ENCODE assay signal across 21 cellular contexts in genomic region chr10:118213456-118213855, GRCh38.
A peak's percentile ranks its signal among the peaks of the same experiment; 100 is the strongest.
DNase-seq lines count a peak whose midpoint lies in the region; ATAC-seq and TF ChIP-seq lines count a peak whose summit lies in the region.
"Had no signal": no experiment of that assay in that cellular context is flagged by ENCODE, and none has a peak within 500 bp of the region (broad histone marks: within the 10 kb centered on the region; RNA-seq: fewer than 3 reads in every experiment).

No MANE protein-coding gene starts in this region.

- no peaks in the 10 kb centered on the region for H3K27me3 ChIP-seq in BLaER1 treated with 17β-estradiol and CSF1 and Interleukin-3, amounts not matched to agents 10 nM and 100 nM

- DNase-seq in NB4 (ENCODE audit: low read depth) (peak; percentile 17), SKM-1 treated with dmso at 0.1 percent for 144 hours (lab: John Stamatoyannopoulos, UW; ENCODE audit: unreplicated experiment) (peak; percentile 13), mucosa of descending colon (peak in 1 of 3 donors; percentile 25), G401 (ENCODE audit: low spot score) (no peak), iPS-NIHi11 (ENCODE audit: low spot score) (no peak)
- no peak for DNase-seq in stimulated activated CD4-positive, alpha-beta T cell treated with anti-CD3 and anti-CD28 coated beads, Interleukin-12 subunit alpha, Interleukin-12 subunit beta, amount 100 ng/mL, for 4 hours
- DNase-seq: 8988T, DND-41, IMR-90, NCI-H1092, NCI-H1436, NCI-H187 treated with DMSO at 0.1 percent for 48 hours, NCI-H2107, NCI-H446 treated with DMSO at 0.1 percent for 48 hours, NCI-H526 treated with DMSO at 0.1 percent for 48 hours, SIG-M5, SK-N-SH, T-helper 1 cell had no signal

- ATAC-seq in mucosa of descending colon (peak; percentile 88), GM21367 (IDR thresholded peaks at IDR 0.05; ENCODE audit: unreplicated experiment) (no peak)

- intact Hi-C loops in mucosa of descending colon (cut with DNase I, micrococcal nuclease), result no loop called here

- no peak overlapping the region for H3K9ac ChIP-seq in BLaER1 treated with 17β-estradiol and CSF1 and Interleukin-3, amounts not matched to agents 10 nM and 100 nM
- H3K9ac ChIP-seq: SK-N-SH had no signal

- H3K4me1 ChIP-seq in BLaER1 treated with 17β-estradiol and CSF1 and Interleukin-3, amounts not matched to agents 10 nM and 100 nM, result peaks cover 11 to 29% (median 19%) of the 10 kb centered on the region in 10 experiments
- peaks cover 5% of the 10 kb centered on the region for H3K4me1 ChIP-seq in mucosa of descending colon (ENCODE audit: low read depth)
- H3K4me1 ChIP-seq: HAP-1 had no signal

- H3K9me3 ChIP-seq in BLaER1 treated with 17β-estradiol and CSF1 and Interleukin-3, amounts not matched to agents 10 nM and 100 nM (replicated peaks in 1 of 11), result no peaks in the 10 kb centered on the region
- H3K9me3 ChIP-seq in mucosa of descending colon, result no peaks in the 10 kb centered on the region
- H3K9me3 ChIP-seq: HAP-1, SK-N-SH had no signal

- peak overlapping the region in 5 of 11 experiments; percentile 22 to 29 (median 27); a peak in 3 of 22 replicates for H3K27ac ChIP-seq in BLaER1 treated with 17β-estradiol and CSF1 and Interleukin-3, amounts not matched to agents 10 nM and 100 nM

- in situ Hi-C loops in G401 (cut with HindIII; ENCODE audit: low sequenced_read_pairs), result no loop called here

- H3K36me3 ChIP-seq in BLaER1 treated with 17β-estradiol and CSF1 and Interleukin-3, amounts not matched to agents 10 nM and 100 nM, result no peaks in the 10 kb centered on the region
- H3K36me3 ChIP-seq in mucosa of descending colon (ENCODE audit: low read depth), result no peaks in the 10 kb centered on the region
- H3K36me3 ChIP-seq: HAP-1 had no signal

- peak overlapping the region in 1 of 10 experiments; percentile 6; a peak in 2 of 20 replicates for H3K4me3 ChIP-seq in BLaER1 treated with 17β-estradiol and CSF1 and Interleukin-3, amounts not matched to agents 10 nM and 100 nM
- no peak overlapping the region for H3K4me3 ChIP-seq in NB4 (ENCODE audit: low read depth, low read length)
- no peak overlapping the region for H3K4me3 ChIP-seq in mucosa of descending colon
- H3K4me3 ChIP-seq: HAP-1 had no signal

- no peaks in the 10 kb centered on the region for H4K20me1 ChIP-seq in BLaER1 treated with 17β-estradiol and CSF1 and Interleukin-3, amounts not matched to agents 10 nM and 100 nM

- TF ChIP-seq CTCF in NB4 (IDR thresholded peaks at IDR 0.05; ENCODE audit: low read depth, low read length) (no peak), mucosa of descending colon (IDR thresholded peaks at IDR 0.05) (no peak)

- H3K4me2 ChIP-seq in BLaER1 treated with 17β-estradiol and CSF1 and Interleukin-3, amounts not matched to agents 10 nM and 100 nM, result peak overlapping the region; percentile 38 to 82 (median 70)
- H3K4me2 ChIP-seq: SK-N-SH had no signal

- no peak for TF ChIP-seq POLR2A in NB4 (IDR thresholded peaks at IDR 0.05; ENCODE audit: extremely low read depth, insufficient read length)

Comparison
In these comparisons a context has a peak if more than half of its experiments do, and no peak if none do; other contexts are left out.
1. DNase-seq: peak in NB4 (single experiment) and SKM-1 treated with dmso at 0.1 percent for 144 hours (single experiment); none in stimulated activated CD4-positive, alpha-beta T cell treated with anti-CD3 and anti-CD28 coated beads, Interleukin-12 subunit alpha, Interleukin-12 subunit beta, amount 100 ng/mL, for 4 hours (single experiment), G401 (single experiment) and iPS-NIHi11 (single experiment).